1 cellular context compared by ENCODE assay signal in the genomic region with DNA sequence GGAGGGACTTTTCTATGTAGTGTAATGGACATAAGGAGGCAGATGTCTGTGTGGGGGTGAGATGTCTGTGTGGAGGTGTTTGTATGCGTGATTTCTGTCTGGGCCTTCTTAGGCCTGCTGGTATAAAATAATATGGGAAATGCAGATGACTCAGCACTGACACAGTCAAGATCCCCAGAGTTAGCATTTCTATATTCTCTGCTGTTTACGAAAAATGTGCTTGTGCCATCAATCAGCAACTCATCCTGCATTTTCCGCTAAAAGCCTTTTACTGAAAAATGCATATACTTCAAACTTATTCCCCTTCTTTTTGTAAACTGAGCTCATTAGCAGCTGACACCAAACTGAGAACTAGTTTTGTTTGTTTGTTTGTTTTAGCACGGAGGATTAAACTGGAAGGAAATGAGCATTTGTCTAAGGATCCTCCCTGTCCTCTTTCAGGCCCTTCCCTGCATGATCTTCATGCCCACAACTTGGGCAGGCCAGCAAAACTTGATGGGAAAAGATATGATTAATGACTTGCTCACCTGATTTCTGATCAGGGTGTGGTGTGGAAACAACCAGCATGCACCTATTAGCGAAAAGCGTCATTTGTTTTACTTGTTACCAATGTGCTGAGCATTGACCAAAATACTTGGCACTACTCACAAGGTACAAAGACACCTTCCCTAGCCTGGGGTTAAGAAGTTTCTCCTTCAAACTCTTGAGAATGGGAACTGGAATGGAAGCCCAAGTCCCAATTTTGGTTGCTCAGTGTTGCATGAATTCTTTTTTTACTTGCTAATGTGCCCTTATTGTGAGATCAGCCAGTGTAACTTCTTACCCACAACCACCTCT.
TF ChIP-seq lines count a peak whose summit lies in the region.

No MANE protein-coding gene starts in this region.

TF ChIP-seq in WTC11, 78 proteins besides CTCF, POLR2A, EP300 and RAD21 (continued from another document):
- TF ChIP-seq GRHL2 (CRISPR knock-in tag; IDR thresholded peaks at IDR 0.05; ENCODE audit: insufficient replicate concordance, severe bottlenecking) (no peak), TEAD4 (CRISPR knock-in tag; IDR thresholded peaks at IDR 0.05) (no peak), ESRRA (CRISPR knock-in tag; IDR thresholded peaks at IDR 0.05; ENCODE audit: borderline replicate concordance) (no peak)
